9 cellular contexts compared by ENCODE assay signal in the genomic region with DNA sequence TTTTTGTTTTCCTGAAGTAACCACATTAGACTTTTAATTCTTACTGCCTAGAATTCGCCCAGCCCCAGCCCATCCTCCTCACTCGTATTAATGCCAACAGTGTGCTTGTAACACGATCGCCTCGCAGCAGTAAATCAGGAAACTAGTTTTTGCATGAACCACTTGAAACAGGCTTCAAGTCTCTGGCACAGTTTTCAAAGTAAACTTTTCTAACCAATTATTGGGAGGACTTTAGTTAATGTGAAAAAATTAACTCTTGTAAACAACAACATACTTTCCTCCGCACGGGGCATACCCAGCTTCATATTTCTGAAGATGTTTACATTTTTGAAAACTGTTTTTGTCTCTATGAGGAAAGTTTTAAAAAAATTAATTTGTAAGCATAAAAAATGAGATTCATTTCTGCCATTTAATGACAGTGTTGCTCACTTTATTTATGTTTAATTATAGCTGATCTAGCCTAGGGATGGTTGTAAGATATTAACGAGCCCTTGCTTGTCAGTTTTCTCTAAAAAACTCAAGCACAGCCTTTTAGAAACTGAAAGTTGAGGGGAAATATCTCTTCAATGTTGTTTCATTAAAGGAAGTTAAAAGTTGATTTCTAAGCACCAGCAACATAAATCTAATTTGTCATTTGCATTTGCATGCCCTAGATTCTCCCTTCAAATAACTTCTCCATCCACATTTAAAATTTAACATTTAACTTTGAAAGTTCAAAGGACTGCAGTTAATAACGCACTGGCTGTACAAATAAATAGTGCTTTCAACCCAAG. TPM values are rescaled to one million over a fixed set of nuclear protein-coding genes. Genes with fewer than 3 reads are reported as not detected.
DNase-seq lines count a peak whose midpoint lies in the region; ATAC-seq, FAIRE-seq and TF ChIP-seq lines count a peak whose summit lies in the region.
"Had no signal": no experiment of that assay in that cellular context is flagged by ENCODE, and none has a peak within 500 bp of the region (broad histone marks: within the 10 kb centered on the region; RNA-seq: fewer than 3 reads in every experiment).

No MANE protein-coding gene starts in this region.

- peak; percentile 13 for DNase-seq in DMS53 (lab: John Stamatoyannopoulos, UW)
- no peak for DNase-seq in DMS53 treated with DMSO at 0.1 percent for 48 hours (lab: John Stamatoyannopoulos, UW; ENCODE audit: unreplicated experiment)
- peak; percentile 34 for DNase-seq in NCI-H510A (lab: John Stamatoyannopoulos, UW)
- peak; percentile 81 for DNase-seq in fibroblast of villous mesenchyme (ENCODE audit: low read depth)
- no peak for DNase-seq in H54 (ENCODE audit: insufficient read length, low spot score)
- DNase-seq in ecto neural progenitor cell (ENCODE audit: low spot score) = no peak

- no peak for TF ChIP-seq CTCF in fibroblast of villous mesenchyme (IDR thresholded peaks at IDR 0.05; ENCODE audit: insufficient read depth, low read depth, low read length)

- H3K4me3 ChIP-seq in fibroblast of villous mesenchyme (ENCODE audit: low read depth, low read length) (no peak overlapping the region), skin epidermis (peak overlapping the region in 1 of 7 experiments; percentile 3)
- H3K4me3 ChIP-seq: SJCRH30 had no signal

- no peak for TF ChIP-seq POLR2A in H54 (IDR thresholded peaks at IDR 0.05; ENCODE audit: low read depth, low read length)

- ATAC-seq in HG03135 (IDR thresholded peaks at IDR 0.05; ENCODE audit: unreplicated experiment) = no peak

- no peak for FAIRE-seq in H54 (lab: Jason Lieb, UNC)

- H3K27ac ChIP-seq in skin epidermis = peak overlapping the region in 17 of 21 experiments; percentile 0 to 75 (median 43)
- H3K27ac ChIP-seq: SJCRH30 had no signal

RNA-seq across cellular contexts. Expression of a gene that starts 39.4 kb away (rescaled TPM):
- 95.7 and 139 TPM in 2 replicates for total RNA-seq in fibroblast of villous mesenchyme

Comparison
In these comparisons a context has a peak if more than half of its experiments do, and no peak if none do; other contexts are left out.
1. DNase-seq: peak in DMS53 (single experiment), NCI-H510A (single experiment) and fibroblast of villous mesenchyme (single experiment); none in DMS53 treated with DMSO at 0.1 percent for 48 hours (single experiment), H54 (single experiment) and ecto neural progenitor cell (single experiment).